Comparison of ENCODE assay signal across 17 cellular contexts in the genomic region with DNA sequence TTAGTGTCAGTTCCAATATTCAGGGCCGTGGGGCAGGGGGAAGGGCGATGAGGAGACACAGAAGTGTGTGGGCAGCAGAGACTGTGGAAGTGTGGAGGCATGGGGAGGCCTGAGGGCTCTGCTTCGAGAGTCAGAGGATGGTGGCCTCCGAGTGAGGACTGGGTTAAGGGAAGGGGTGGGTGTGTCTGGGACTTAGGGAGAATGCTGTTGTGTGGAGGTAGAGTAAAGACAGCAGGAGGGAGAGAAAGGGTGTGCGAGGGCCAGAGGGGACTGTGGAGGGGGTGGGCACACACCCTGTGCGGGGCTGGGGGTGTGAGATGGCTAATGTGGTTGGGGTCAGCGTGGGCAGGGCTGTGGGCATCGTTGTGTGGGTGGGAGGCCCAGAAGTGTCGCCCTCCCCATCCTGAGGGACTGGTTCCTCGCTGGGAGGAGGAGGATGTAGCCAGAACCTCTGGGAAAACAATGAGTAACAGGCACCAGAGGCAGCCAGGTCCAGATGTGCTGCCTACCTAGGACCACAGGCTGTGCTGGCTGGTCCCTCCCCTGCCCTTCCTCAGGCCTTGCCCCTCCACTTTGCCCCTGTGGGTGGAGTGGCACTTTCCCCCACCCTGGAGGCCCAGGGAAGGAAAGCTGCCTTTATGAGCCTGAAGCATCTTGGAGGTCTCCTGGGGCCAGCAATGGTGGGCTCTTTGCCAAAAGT. TPM values are rescaled to one million over a fixed set of nuclear protein-coding genes. Genes with fewer than 3 reads are reported as not detected.
DNase-seq lines count a peak whose midpoint lies in the region; ATAC-seq, FAIRE-seq and TF ChIP-seq lines count a peak whose summit lies in the region.
"Had no signal": no experiment of that assay in that cellular context is flagged by ENCODE, and none has a peak within 500 bp of the region (broad histone marks: within the 10 kb centered on the region; RNA-seq: fewer than 3 reads in every experiment).

No MANE protein-coding gene starts in this region.

- intact Hi-C loops in OCI-LY7 (cut with micrococcal nuclease; ENCODE audit: unreplicated experiment), result no loop called here

- H3F3A ChIP-seq in GM23338 (replicated peaks; ENCODE audit: low read depth), result peaks cover 9% of the 10 kb centered on the region; the same call in 1 of the 2 replicates

- H4K20me1 ChIP-seq in OCI-LY7 (ENCODE audit: insufficient read depth, low read length) (no peaks in the 10 kb centered on the region), GM23338 (replicated peaks; ENCODE audit: insufficient read depth) (no peaks in the 10 kb centered on the region)

- H3K9me2 ChIP-seq in OCI-LY7 (ENCODE audit: insufficient read depth, low read length) (no peaks in the 10 kb centered on the region), GM23338 (ENCODE audit: insufficient read depth) (no peaks in the 10 kb centered on the region)

- peaks cover 11% of the 10 kb centered on the region for H3K27me3 Mint-ChIP-seq in GM23338 (ENCODE audit: insufficient read depth, low read depth, poor library complexity)

- POLR2A ChIA-PET in OCI-LY7 (lab: Charles Lee), result interaction anchor here (0.6 kb wide), 1 partner anchor 11 kb away, joined by 3 read pairs; no protein-coding TSS in a partner anchor

- no peak overlapping the region for H3K4me3 ChIP-seq in OCI-LY7 (ENCODE audit: low read depth, low read length, poor library complexity, severe bottlenecking)
- H3K4me3 ChIP-seq in effector memory CD4-positive, alpha-beta T cell (ENCODE audit: insufficient read depth, low read depth, low read length, poor library complexity, severe bottlenecking), result peak overlapping the region; percentile 17
- H3K4me3 ChIP-seq in GM23338, result no peak overlapping the region
- H3K4me3 ChIP-seq: lung had no signal

- CTCF ChIA-PET in OCI-LY7 (lab: Charles Lee; ENCODE audit: unreplicated experiment), result no interaction called here

- H3K4me2 ChIP-seq in OCI-LY7 (ENCODE audit: low read length) (peak overlapping the region; percentile 58), GM23338 (no peak overlapping the region)

- H3K36me3 ChIP-seq in OCI-LY7 (ENCODE audit: insufficient read depth, low read length) (no peaks in the 10 kb centered on the region), GM23338 (ENCODE audit: insufficient read depth) (no peaks in the 10 kb centered on the region)
- peaks cover 4% of the 10 kb centered on the region for H3K36me3 ChIP-seq in effector memory CD4-positive, alpha-beta T cell (ENCODE audit: control insufficient read depth, insufficient read depth, low read length)

- H3K27ac ChIP-seq in OCI-LY7 (ENCODE audit: low read depth, low read length, poor library complexity, severe bottlenecking) (peak overlapping the region; percentile 62), GM23338 (ENCODE audit: low read depth) (no peak overlapping the region)
- H3K27ac ChIP-seq in effector memory CD4-positive, alpha-beta T cell (ENCODE audit: insufficient read depth, low read length, poor library complexity, severe bottlenecking), result peak overlapping the region; percentile 57
- H3K27ac ChIP-seq: epithelial cell of prostate, parathyroid adenoma had no signal

- H3K4me3 Mint-ChIP-seq in GM23338, result no peak overlapping the region

- H3K27ac Mint-ChIP-seq in GM23338, result no peak overlapping the region

- H3K27me3 ChIP-seq in effector memory CD4-positive, alpha-beta T cell (replicated peaks; ENCODE audit: control insufficient read depth, insufficient read depth, low read length, poor library complexity, severe bottlenecking), result no peaks in the 10 kb centered on the region
- H3K27me3 ChIP-seq in GM23338 (ENCODE audit: insufficient read depth), result no peaks in the 10 kb centered on the region

- TF ChIP-seq CTCF in OCI-LY7 (conservative IDR thresholded peaks at IDR 0.05; ENCODE audit: low read length) (no peak), GM23338 (conservative IDR thresholded peaks at IDR 0.05; ENCODE audit: low read depth in 2 of 2) (no peak)

- H3K9me3 ChIP-seq in OCI-LY7 (ENCODE audit: low read length), result no peaks in the 10 kb centered on the region
- H3K9me3 ChIP-seq in effector memory CD4-positive, alpha-beta T cell (ENCODE audit: control insufficient read depth, low read length), result no peaks in the 10 kb centered on the region

- FAIRE-seq in frontal cortex (lab: Jason Lieb, UNC), result no peak
- FAIRE-seq: GM19239 had no signal

- peaks cover 52% of the 10 kb centered on the region for H3K4me1 Mint-ChIP-seq in GM23338

- no TSS peak for BruUV-seq in OCI-LY7 (replicated peaks; lab: Mats Ljungman, UMichigan)

- H3K4me1 ChIP-seq in OCI-LY7 (ENCODE audit: insufficient read depth, low read length, poor library complexity, severe bottlenecking) (peaks cover 37% of the 10 kb centered on the region), GM23338 (ENCODE audit: insufficient read depth) (peaks cover 37% of the 10 kb centered on the region)
- peaks cover 45% of the 10 kb centered on the region for H3K4me1 ChIP-seq in effector memory CD4-positive, alpha-beta T cell (ENCODE audit: control insufficient read depth, insufficient read depth, low read length, poor library complexity, severe bottlenecking)
- H3K4me1 ChIP-seq: parathyroid adenoma had no signal

- DNase-seq in stimulated activated CD4-positive, alpha-beta T cell treated with anti-CD3 and anti-CD28 coated beads, Interleukin-1b, Interleukin-23, amount 100 ng/mL, for 48 hours, result peak; percentile 13
- DNase-seq in stimulated activated CD4-positive, alpha-beta T cell treated with anti-CD3 and anti-CD28 coated beads, Interleukin-4, amount 100 ng/mL, for 1 hour, result no peak
- DNase-seq in OCI-LY7 (ENCODE audit: low spot score) (no peak), GM23338 (ENCODE audit: low spot score) (no peak), AG08396 (ENCODE audit: low spot score) (no peak), frontal cortex (ENCODE audit: low spot score in 2 of 2) (no peak)
- no peak for DNase-seq in effector memory CD4-positive, alpha-beta T cell
- DNase-seq: activated CD8-positive, alpha-beta memory T cell treated with anti-CD3 and anti-CD28 coated beads, Interleukin-2, amount 50 U/mL, for 48 hours; Calu3; GOT3; NCI-H187; stimulated activated naive CD4-positive, alpha-beta T cell treated with Interleukin-2 at 50 U/mL for 16 hours had no signal

- no peak for ATAC-seq in GM23338
- no peak for ATAC-seq in HG03460 (IDR thresholded peaks at IDR 0.05; ENCODE audit: unreplicated experiment)

- H3K36me3 Mint-ChIP-seq in GM23338 (ENCODE audit: low read depth), result no peaks in the 10 kb centered on the region

- no peak overlapping the region for H2AFZ ChIP-seq in OCI-LY7 (ENCODE audit: low read length)
- no peak overlapping the region for H2AFZ ChIP-seq in GM23338
- H2AFZ ChIP-seq: parathyroid adenoma had no signal

- H3K79me2 ChIP-seq in OCI-LY7 (ENCODE audit: insufficient read depth, low read depth, low read length) (peaks cover 15% of the 10 kb centered on the region), GM23338 (replicated peaks; ENCODE audit: insufficient read depth) (peaks cover 4% of the 10 kb centered on the region)

- no peaks in the 10 kb centered on the region; the same call in 2 of the 3 replicates for H3K9me3 Mint-ChIP-seq in GM23338

TF ChIP-seq in GM23338, 12 proteins besides CTCF, POLR2A, EP300 and RAD21 (continues in another document):
- TF ChIP-seq EZH2phosphoT487 (IDR thresholded peaks at IDR 0.05; ENCODE audit: unreplicated experiment) (no peak), ZNF331 (CRISPR knock-in tag; IDR thresholded peaks at IDR 0.05; ENCODE audit: low read depth) (no peak), JUNB (IDR thresholded peaks at IDR 0.05; ENCODE audit: unreplicated experiment) (no peak), ZNF114 (CRISPR knock-in tag; IDR thresholded peaks at IDR 0.05) (no peak)
- TF ChIP-seq, protein P1, sequence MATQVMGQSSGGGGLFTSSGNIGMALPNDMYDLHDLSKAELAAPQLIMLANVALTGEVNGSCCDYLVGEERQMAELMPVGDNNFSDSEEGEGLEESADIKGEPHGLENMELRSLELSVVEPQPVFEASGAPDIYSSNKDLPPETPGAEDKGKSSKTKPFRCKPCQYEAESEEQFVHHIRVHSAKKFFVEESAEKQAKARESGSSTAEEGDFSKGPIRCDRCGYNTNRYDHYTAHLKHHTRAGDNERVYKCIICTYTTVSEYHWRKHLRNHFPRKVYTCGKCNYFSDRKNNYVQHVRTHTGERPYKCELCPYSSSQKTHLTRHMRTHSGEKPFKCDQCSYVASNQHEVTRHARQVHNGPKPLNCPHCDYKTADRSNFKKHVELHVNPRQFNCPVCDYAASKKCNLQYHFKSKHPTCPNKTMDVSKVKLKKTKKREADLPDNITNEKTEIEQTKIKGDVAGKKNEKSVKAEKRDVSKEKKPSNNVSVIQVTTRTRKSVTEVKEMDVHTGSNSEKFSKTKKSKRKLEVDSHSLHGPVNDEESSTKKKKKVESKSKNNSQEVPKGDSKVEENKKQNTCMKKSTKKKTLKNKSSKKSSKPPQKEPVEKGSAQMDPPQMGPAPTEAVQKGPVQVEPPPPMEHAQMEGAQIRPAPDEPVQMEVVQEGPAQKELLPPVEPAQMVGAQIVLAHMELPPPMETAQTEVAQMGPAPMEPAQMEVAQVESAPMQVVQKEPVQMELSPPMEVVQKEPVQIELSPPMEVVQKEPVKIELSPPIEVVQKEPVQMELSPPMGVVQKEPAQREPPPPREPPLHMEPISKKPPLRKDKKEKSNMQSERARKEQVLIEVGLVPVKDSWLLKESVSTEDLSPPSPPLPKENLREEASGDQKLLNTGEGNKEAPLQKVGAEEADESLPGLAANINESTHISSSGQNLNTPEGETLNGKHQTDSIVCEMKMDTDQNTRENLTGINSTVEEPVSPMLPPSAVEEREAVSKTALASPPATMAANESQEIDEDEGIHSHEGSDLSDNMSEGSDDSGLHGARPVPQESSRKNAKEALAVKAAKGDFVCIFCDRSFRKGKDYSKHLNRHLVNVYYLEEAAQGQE (IDR thresholded peaks at IDR 0.05; ENCODE audit: unreplicated experiment), result no peak

RNA-seq across cellular contexts. Expression of a gene that starts 4.2 kb away (rescaled TPM):
- 14.4 and 15.5 TPM in 2 replicates for total RNA-seq in OCI-LY7 (2014; rRNA removed; shearing (Covaris generic))
- 24.1 and 26.1 TPM in 2 replicates for total RNA-seq in OCI-LY7 (2022)
- 12.0 and 13.0 TPM in 2 replicates for total RNA-seq in GM23338 (2014; rRNA removed; shearing (Covaris generic))
- 9.9 and 10.4 TPM in 2 replicates for polyA plus RNA-seq in GM23338 (2016; fragmentation: Nextera tagmentation; extraction: Ambion mirVana)
- 11.8 TPM for total RNA-seq in frontal cortex

RNA-seq across cellular contexts. Expression of a gene that starts 4.4 kb away (rescaled TPM):
- total RNA-seq in OCI-LY7 (2014; rRNA removed; shearing (Covaris generic)), result 49.4 and 57.6 TPM in 2 replicates
- total RNA-seq in OCI-LY7 (2022) (60.6 and 62.4 TPM in 2 replicates), frontal cortex (53.8 TPM)
- total RNA-seq in GM23338 (2014; rRNA removed; shearing (Covaris generic)), result 34.4 and 46.1 TPM in 2 replicates
- polyA plus RNA-seq in GM23338 (2016; fragmentation: Nextera tagmentation; extraction: Ambion mirVana), result 72.8 and 84.6 TPM in 2 replicates

RNA-seq across cellular contexts. Expression of a gene that starts 15.5 kb away (rescaled TPM):
- total RNA-seq in OCI-LY7 (2014; rRNA removed; shearing (Covaris generic)), result 32.7 and 34.9 TPM in 2 replicates
- 37.0 and 37.4 TPM in 2 replicates for total RNA-seq in OCI-LY7 (2022)
- 33.9 and 45.7 TPM in 2 replicates for total RNA-seq in GM23338 (2014; rRNA removed; shearing (Covaris generic))
- polyA plus RNA-seq in GM23338 (2016; fragmentation: Nextera tagmentation; extraction: Ambion mirVana), result 23.6 and 24.2 TPM in 2 replicates
- 21.6 TPM for total RNA-seq in frontal cortex

RNA-seq across cellular contexts. Expression of a gene that starts 36.5 kb away (rescaled TPM):
- total RNA-seq in OCI-LY7 (2014; rRNA removed; shearing (Covaris generic)), result 12.0 and 13.3 TPM in 2 replicates
- total RNA-seq in OCI-LY7 (2022), result 14.9 and 18.4 TPM in 2 replicates
- total RNA-seq in GM23338 (2014; rRNA removed; shearing (Covaris generic)), result 36.2 and 42.4 TPM in 2 replicates
- polyA plus RNA-seq in GM23338 (2016; fragmentation: Nextera tagmentation; extraction: Ambion mirVana), result 8.8 and 10.6 TPM in 2 replicates
- 38.3 TPM for total RNA-seq in frontal cortex
